ENCODE assay signal across 8 cellular contexts in the genomic region with DNA sequence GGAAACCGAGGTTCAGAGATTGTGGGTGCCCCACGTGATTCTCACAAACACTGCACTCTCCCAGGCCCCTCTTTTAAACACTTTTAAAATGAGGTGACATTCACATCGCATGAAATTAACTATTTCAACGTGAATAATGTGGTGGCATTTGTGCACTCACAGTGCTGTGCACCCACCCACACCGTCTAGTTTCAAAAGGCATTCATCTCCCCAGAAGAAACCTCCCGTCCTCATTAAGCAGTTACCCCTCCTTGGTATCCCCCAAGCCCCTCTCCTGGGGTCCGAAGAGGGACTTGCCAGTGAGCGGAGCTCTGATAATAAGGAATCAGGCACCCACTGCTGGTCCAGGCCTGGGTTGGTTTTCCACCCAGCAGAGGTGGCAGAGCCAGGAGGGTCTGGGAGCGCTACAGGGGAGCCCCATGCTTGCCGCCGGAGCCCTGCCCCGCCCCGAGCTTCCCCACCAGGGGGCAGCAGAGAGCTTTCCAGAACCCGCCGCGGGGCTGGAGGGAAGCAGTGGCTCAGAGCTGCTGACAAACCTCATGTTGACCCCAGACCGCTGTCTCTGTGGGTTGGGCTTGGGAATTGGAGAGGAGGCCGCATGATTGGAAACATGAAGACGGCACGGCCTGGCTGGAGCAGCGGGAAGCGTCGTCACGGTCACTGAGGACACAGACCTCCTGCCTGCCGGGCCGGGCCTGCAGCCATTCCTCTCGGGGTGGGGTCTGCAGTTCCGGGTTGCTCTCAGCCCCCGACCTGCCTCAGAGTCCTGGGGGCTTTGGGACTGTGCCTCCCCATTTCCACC. TPM values are rescaled to one million over a fixed set of nuclear protein-coding genes. Genes with fewer than 3 reads are reported as not detected.
A peak's percentile ranks its signal among the peaks of the same experiment; 100 is the strongest.
DNase-seq lines count a peak whose midpoint lies in the region; ATAC-seq lines count a peak whose summit lies in the region.

No MANE protein-coding gene starts in this region.

- ATAC-seq in HG03064 (IDR thresholded peaks at IDR 0.05; ENCODE audit: low read depth, unreplicated experiment): peak; percentile 51
- ATAC-seq in memory B cell (ENCODE audit: low read depth): peak; percentile 63

- H3K4me1 Mint-ChIP-seq in activated CD4-positive, alpha-beta memory T cell treated with anti-CD3 and anti-CD28 coated beads for 36 hours (ENCODE audit: low read depth): peaks cover 9% of the 10 kb centered on the region
- H3K4me1 Mint-ChIP-seq in memory B cell: peaks cover 12% of the 10 kb centered on the region

- peak; percentile 58 to 75 for DNase-seq in NCI-H524 (lab: John Stamatoyannopoulos, UW)
- DNase-seq in NCI-H524 treated with DMSO at 0.1 percent for 48 hours (lab: John Stamatoyannopoulos, UW): no peak
- DNase-seq in NCI-H226: peak; percentile 25
- peak; percentile 86 for DNase-seq in activated CD4-positive, alpha-beta memory T cell treated with anti-CD3 and anti-CD28 coated beads for 36 hours
- DNase-seq in ecto neural progenitor cell (ENCODE audit: low spot score): peak; percentile 97
- peak; percentile 86 to 97 for DNase-seq in memory B cell (ENCODE audit: low spot score in 2 of 2)
- peak; percentile 70 for DNase-seq in stimulated activated CD8-positive, alpha-beta memory T cell treated with anti-CD3 and anti-CD28 coated beads, Interleukin-12 subunit alpha, Interleukin-12 subunit beta, amount 100 ng/mL, for 1 hour (ENCODE audit: low read depth)

- H3K36me3 Mint-ChIP-seq in activated CD4-positive, alpha-beta memory T cell treated with anti-CD3 and anti-CD28 coated beads for 36 hours: peaks cover 2% of the 10 kb centered on the region
- H3K36me3 Mint-ChIP-seq in memory B cell: peaks cover 5% of the 10 kb centered on the region

- CTCF ChIA-PET in activated CD4-positive, alpha-beta memory T cell treated with anti-CD3 and anti-CD28 coated beads for 36 hours (lab: Charles Lee): interaction anchor here (0.6 to 2.7 kb wide), 34 partner anchors 8 to 351 kb away, joined by 3 to 24 read pairs (median 4); a partner anchor contains a TSS

- H3K27ac Mint-ChIP-seq in activated CD4-positive, alpha-beta memory T cell treated with anti-CD3 and anti-CD28 coated beads for 36 hours: no peak overlapping the region
- H3K27ac Mint-ChIP-seq in memory B cell: no peak overlapping the region

- no peak overlapping the region for H3K4me3 Mint-ChIP-seq in activated CD4-positive, alpha-beta memory T cell treated with anti-CD3 and anti-CD28 coated beads for 36 hours
- H3K4me3 Mint-ChIP-seq in memory B cell: no peak overlapping the region

- H3K27me3 Mint-ChIP-seq in activated CD4-positive, alpha-beta memory T cell treated with anti-CD3 and anti-CD28 coated beads for 36 hours: no peaks in the 10 kb centered on the region
- H3K27me3 Mint-ChIP-seq in memory B cell: no peaks in the 10 kb centered on the region

- no peaks in the 10 kb centered on the region for H3K9me3 Mint-ChIP-seq in activated CD4-positive, alpha-beta memory T cell treated with anti-CD3 and anti-CD28 coated beads for 36 hours
- H3K9me3 Mint-ChIP-seq in memory B cell: no peaks in the 10 kb centered on the region

- POLR2A ChIA-PET in activated CD4-positive, alpha-beta memory T cell treated with anti-CD3 and anti-CD28 coated beads for 36 hours (lab: Charles Lee): no interaction called here

- intact Hi-C loops in activated CD4-positive, alpha-beta memory T cell treated with anti-CD3 and anti-CD28 coated beads for 36 hours (cut with micrococcal nuclease): loop anchor here (1.0 to 5.0 kb wide), 3 partner anchors 25 to 350 kb away; a partner anchor contains a TSS

RNA-seq across cellular contexts. Expression of a gene that starts 27.5 kb away (rescaled TPM):
- not detected for total RNA-seq in activated CD4-positive, alpha-beta memory T cell treated with anti-CD3 and anti-CD28 coated beads for 36 hours

RNA-seq across cellular contexts. Expression of a gene that starts 43.0 kb away (rescaled TPM):
- 10 to 100 TPM; 28.5 to 28.8 TPM for total RNA-seq in activated CD4-positive, alpha-beta memory T cell treated with anti-CD3 and anti-CD28 coated beads for 36 hours
